ENCODE assay signal across 19 cellular contexts in genomic region chr19:45283443-45284033, GRCh38. TPM values are rescaled to one million over a fixed set of nuclear protein-coding genes. Genes with fewer than 3 reads are reported as not detected.
DNase-seq lines count a peak whose midpoint lies in the region; ATAC-seq and FAIRE-seq lines count a peak whose summit lies in the region.
"Had no signal": no experiment of that assay in that cellular context is flagged by ENCODE, and none has a peak within 500 bp of the region (broad histone marks: within the 10 kb centered on the region; RNA-seq: fewer than 3 reads in every experiment).

No MANE protein-coding gene starts in this region.

- H3K4me1 Mint-ChIP-seq in central memory CD8-positive, alpha-beta T cell, result no peaks in the 10 kb centered on the region

- H3K36me3 Mint-ChIP-seq in central memory CD8-positive, alpha-beta T cell (ENCODE audit: insufficient read depth), result peaks cover 34% of the 10 kb centered on the region

- FAIRE-seq in frontal cortex (lab: Jason Lieb, UNC), result no peak

- peak overlapping the region; percentile 13 for H3K27ac Mint-ChIP-seq in central memory CD8-positive, alpha-beta T cell (ENCODE audit: low read depth)

- DNase-seq in CD1c-positive myeloid dendritic cell (ENCODE audit: extremely low spot score) (peak; percentile 64), KBM-7 (peak; percentile 37), GM03348 (ENCODE audit: low spot score) (no peak), frontal cortex (ENCODE audit: low spot score in 2 of 2) (no peak)
- DNase-seq in central memory CD8-positive, alpha-beta T cell (ENCODE audit: low spot score in 2 of 2), result no peak
- DNase-seq: activated gamma-delta T cell treated with Interleukin-2 at 50 U/mL for 16 hours; Caco-2; cortex of kidney; erythroblast; NCI-H187 treated with DMSO at 0.1 percent for 48 hours; NCI-H446 treated with DMSO at 0.1 percent for 48 hours; sigmoid colon; stimulated activated CD4-positive, alpha-beta T cell treated with anti-CD3 and anti-CD28 coated beads, Interleukin-4, amount 100 ng/mL, for 24 hours; SW 1271; transverse colon had no signal

- no peak overlapping the region for H3K4me3 Mint-ChIP-seq in central memory CD8-positive, alpha-beta T cell

- no peaks in the 10 kb centered on the region for H3K9me3 Mint-ChIP-seq in central memory CD8-positive, alpha-beta T cell

- in situ Hi-C loops in KBM-7 (cut with MboI; ENCODE audit: low pct_unique_long_range_greater_than_20kb, low sequenced_read_pairs), result no loop called here

- no peak for ATAC-seq in central memory CD8-positive, alpha-beta T cell (replicated peaks; ENCODE audit: extremely low read depth, poor library complexity, severe bottlenecking)
- ATAC-seq in HG02970 (IDR thresholded peaks at IDR 0.05; ENCODE audit: low FRiP score, unreplicated experiment), result no peak

- H3K27me3 Mint-ChIP-seq in central memory CD8-positive, alpha-beta T cell, result no peaks in the 10 kb centered on the region

RNA-seq across cellular contexts. Expression of gene MARK4, which starts 32.5 kb away (rescaled TPM):
- 32.6 TPM for total RNA-seq in frontal cortex

RNA-seq across cellular contexts. Expression of gene EXOC3L2, which starts 38.3 kb away (rescaled TPM):
- total RNA-seq in frontal cortex, result not detected
- total RNA-seq: Caco-2, G401, OCI-LY7 had no signal

RNA-seq across cellular contexts. Expression of gene CKM, which starts 39.1 kb away (rescaled TPM):
- total RNA-seq in frontal cortex, result not detected
- total RNA-seq: Caco-2, mesenteric fat pad, OCI-LY7 had no signal

RNA-seq across cellular contexts. Expression of gene KLC3, which starts 57.0 kb away (rescaled TPM):
- total RNA-seq in frontal cortex, result 0.41 TPM
- total RNA-seq: mesenteric fat pad, OCI-LY7, sigmoid colon, transverse colon had no signal

Comparison
In these comparisons a context has a peak if more than half of its experiments do, and no peak if none do; other contexts are left out.
1. DNase-seq: peak in CD1c-positive myeloid dendritic cell (single experiment) and KBM-7 (single experiment); none in central memory CD8-positive, alpha-beta T cell (0 of 2), GM03348 (single experiment) and frontal cortex (0 of 2).